8 cellular contexts compared by ENCODE assay signal in genomic region chr11:45233121-45233803, GRCh38. TPM values are rescaled to one million over a fixed set of nuclear protein-coding genes. Genes with fewer than 3 reads are reported as not detected.
DNase-seq lines count a peak whose midpoint lies in the region; ATAC-seq and TF ChIP-seq lines count a peak whose summit lies in the region.

No MANE protein-coding gene starts in this region.

- no peak overlapping the region for H3K4me3 ChIP-seq in DND-41 (ENCODE audit: low read depth in 1 of 2, low read length in 2 of 2)
- no peak overlapping the region for H3K4me3 ChIP-seq in choroid plexus epithelial cell (ENCODE audit: low read depth, low read length)

- H3K4me1 ChIP-seq in DND-41 (ENCODE audit: insufficient read depth, low read length): no peaks in the 10 kb centered on the region

- H3K4me2 ChIP-seq in DND-41 (ENCODE audit: insufficient read depth, low read length): no peak overlapping the region

- DNase-seq in DND-41 (peak; percentile 73), NCI-H2029 treated with DMSO at 0.1 percent for 48 hours (lab: John Stamatoyannopoulos, UW) (peak; percentile 56), choroid plexus epithelial cell (ENCODE audit: low read depth) (peak; percentile 75), lung microvascular endothelial cell (ENCODE audit: low read depth in 2 of 2) (peak; percentile 57 to 68)
- peak; percentile 37 to 54 for DNase-seq in activated CD4-positive, alpha-beta T cell treated with anti-CD3 and anti-CD28 coated beads for 4 hours
- peak; percentile 16 for DNase-seq in stimulated activated CD8-positive, alpha-beta memory T cell treated with anti-CD3 and anti-CD28 coated beads, Interleukin-15, amount 100 ng/mL, for 1 hour (ENCODE audit: low read depth)

- peaks cover 3% of the 10 kb centered on the region for H3K27me3 ChIP-seq in DND-41 (ENCODE audit: insufficient read depth, low read length, poor library complexity)

- H3K36me3 ChIP-seq in DND-41 (ENCODE audit: insufficient read depth, low read length): no peaks in the 10 kb centered on the region

- TF ChIP-seq CTCF in DND-41 (IDR thresholded peaks at IDR 0.05; ENCODE audit: borderline replicate concordance, extremely low read depth, low read length, poor library complexity, severe bottlenecking) (peak; percentile 92), choroid plexus epithelial cell (conservative IDR thresholded peaks at IDR 0.05; ENCODE audit: low read depth, low read length) (peak; percentile 94)

- no peak overlapping the region for H3K9ac ChIP-seq in DND-41 (ENCODE audit: low read depth, low read length)

- ATAC-seq in DND-41 (ENCODE audit: insufficient read depth, low read depth): peak; percentile 93
- peak; percentile 74 for ATAC-seq in GM21723 (IDR thresholded peaks at IDR 0.05; ENCODE audit: unreplicated experiment)
- no peak for ATAC-seq in HG02938 (IDR thresholded peaks at IDR 0.05; ENCODE audit: unreplicated experiment)

- H3K9me3 ChIP-seq in DND-41 (ENCODE audit: insufficient read depth, low read length, severe bottlenecking): no peaks in the 10 kb centered on the region

- H2AFZ ChIP-seq in DND-41 (ENCODE audit: low read depth, low read length): no peak overlapping the region

- H3K27ac ChIP-seq in DND-41 (ENCODE audit: low read length): no peak overlapping the region

- H4K20me1 ChIP-seq in DND-41 (ENCODE audit: insufficient read depth, low read length): no peaks in the 10 kb centered on the region

- no peaks in the 10 kb centered on the region for H3K79me2 ChIP-seq in DND-41 (ENCODE audit: insufficient read depth, low read length)

RNA-seq across cellular contexts. Expression of gene SYT13, which starts 52.9 kb away (rescaled TPM):
- under 0.01 TPM in 2 replicates for total RNA-seq in lung microvascular endothelial cell

Comparison
In these comparisons a context has a peak if more than half of its experiments do, and no peak if none do; other contexts are left out.
1. DNase-seq: peak in every context shown above with its lines; median percentile 75 in choroid plexus epithelial cell; 73 in DND-41; 62 in lung microvascular endothelial cell; 56 in NCI-H2029 treated with DMSO at 0.1 percent for 48 hours; 46 in activated CD4-positive, alpha-beta T cell treated with anti-CD3 and anti-CD28 coated beads for 4 hours; 16 in stimulated activated CD8-positive, alpha-beta memory T cell treated with anti-CD3 and anti-CD28 coated beads, Interleukin-15, amount 100 ng/mL, for 1 hour.